10 cellular contexts compared by ENCODE assay signal in the genomic region with DNA sequence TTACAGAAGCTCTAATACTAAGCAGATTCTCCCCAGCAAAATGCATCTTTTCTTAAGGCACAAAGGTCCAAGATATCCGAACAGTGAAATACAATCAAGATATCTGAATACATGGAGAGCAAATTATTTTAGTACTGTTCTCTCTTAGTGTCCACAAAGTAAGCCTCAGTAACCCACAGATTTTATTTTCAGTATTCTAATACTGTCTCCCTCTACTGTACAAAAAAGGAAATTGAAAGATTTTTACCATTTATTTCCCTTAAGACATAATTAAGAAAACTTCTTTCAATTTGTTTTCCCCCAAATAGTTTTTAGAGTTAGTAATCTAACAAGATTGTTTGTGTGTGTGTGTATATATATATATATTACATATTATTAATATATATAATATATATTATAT. TPM values are rescaled to one million over a fixed set of nuclear protein-coding genes. Genes with fewer than 3 reads are reported as not detected.
DNase-seq lines count a peak whose midpoint lies in the region; ATAC-seq and TF ChIP-seq lines count a peak whose summit lies in the region.
"Had no signal": no experiment of that assay in that cellular context is flagged by ENCODE, and none has a peak within 500 bp of the region (broad histone marks: within the 10 kb centered on the region; RNA-seq: fewer than 3 reads in every experiment).

No MANE protein-coding gene starts in this region.

- H3K4me2 ChIP-seq in Loucy (ENCODE audit: low read depth, low read length, poor library complexity, severe bottlenecking) = no peak overlapping the region

- H3K27me3 Mint-ChIP-seq in brain (no peaks in the 10 kb centered on the region), osteocyte (ENCODE audit: unreplicated experiment) (no peaks in the 10 kb centered on the region)
- peaks cover 2% of the 10 kb centered on the region for H3K27me3 Mint-ChIP-seq in activated CD4-positive, alpha-beta T cell treated with anti-CD3 and anti-CD28 coated beads, Interleukin-2, amount 10 ng/mL, durations not matched to agents 7 days and 5 days

- no peak overlapping the region for H3K9ac ChIP-seq in Loucy (ENCODE audit: low read depth, low read length, poor library complexity, severe bottlenecking)

- H3K4me1 Mint-ChIP-seq in brain (no peaks in the 10 kb centered on the region), osteocyte (ENCODE audit: unreplicated experiment) (peaks cover 10% of the 10 kb centered on the region)
- H3K4me1 Mint-ChIP-seq in activated CD4-positive, alpha-beta T cell treated with anti-CD3 and anti-CD28 coated beads, Interleukin-2, amount 10 ng/mL, durations not matched to agents 7 days and 5 days = peaks cover 3% of the 10 kb centered on the region
- H3K4me1 Mint-ChIP-seq: CD4-positive, alpha-beta memory T cell had no signal

- H3K27ac Mint-ChIP-seq in brain = no peak overlapping the region
- no peak overlapping the region for H3K27ac Mint-ChIP-seq in osteocyte (ENCODE audit: unreplicated experiment)
- H3K27ac Mint-ChIP-seq in activated CD4-positive, alpha-beta T cell treated with anti-CD3 and anti-CD28 coated beads, Interleukin-2, amount 10 ng/mL, durations not matched to agents 7 days and 5 days = no peak overlapping the region

- no peaks in the 10 kb centered on the region for H3K79me2 ChIP-seq in Loucy (ENCODE audit: insufficient read depth, low read length)

- no peaks in the 10 kb centered on the region for H3K9me3 ChIP-seq in Loucy (ENCODE audit: insufficient read depth, low read depth, low read length)

- H3K4me3 Mint-ChIP-seq in brain (no peak overlapping the region), osteocyte (ENCODE audit: unreplicated experiment) (no peak overlapping the region)
- no peak overlapping the region for H3K4me3 Mint-ChIP-seq in activated CD4-positive, alpha-beta T cell treated with anti-CD3 and anti-CD28 coated beads, Interleukin-2, amount 10 ng/mL, durations not matched to agents 7 days and 5 days
- H3K4me3 Mint-ChIP-seq: CD4-positive, alpha-beta memory T cell had no signal

- no peak for ATAC-seq in HG02763 (IDR thresholded peaks at IDR 0.05; ENCODE audit: unreplicated experiment)
- no peak for ATAC-seq in HG03045 (IDR thresholded peaks at IDR 0.05; ENCODE audit: unreplicated experiment)

- no peaks in the 10 kb centered on the region for H4K20me1 ChIP-seq in Loucy (ENCODE audit: insufficient read depth, low read length, poor library complexity, severe bottlenecking)

- TF ChIP-seq CTCF in Loucy (conservative IDR thresholded peaks at IDR 0.05; ENCODE audit: low read length) = peak; percentile 52
- peak; percentile 45 to 47 for TF ChIP-seq CTCF in brain (conservative IDR thresholded peaks at IDR 0.05)
- TF ChIP-seq CTCF in osteocyte (IDR thresholded peaks at IDR 0.05) = peak; percentile 50

- H3K9me3 Mint-ChIP-seq in brain (no peaks in the 10 kb centered on the region), osteocyte (ENCODE audit: unreplicated experiment) (no peaks in the 10 kb centered on the region)
- H3K9me3 Mint-ChIP-seq in activated CD4-positive, alpha-beta T cell treated with anti-CD3 and anti-CD28 coated beads, Interleukin-2, amount 10 ng/mL, durations not matched to agents 7 days and 5 days = no peaks in the 10 kb centered on the region
- H3K9me3 Mint-ChIP-seq: CD4-positive, alpha-beta memory T cell had no signal

- no peak overlapping the region for H3K4me3 ChIP-seq in Loucy (ENCODE audit: low read length, poor library complexity, severe bottlenecking)

- no peaks in the 10 kb centered on the region for H3K27me3 ChIP-seq in Loucy (ENCODE audit: insufficient read depth, low read length, poor library complexity, severe bottlenecking)

- H3K4me1 ChIP-seq in Loucy (ENCODE audit: insufficient read depth, low read length, poor library complexity, severe bottlenecking) = no peaks in the 10 kb centered on the region

- POLR2A ChIA-PET in activated CD4-positive, alpha-beta T cell treated with anti-CD3 and anti-CD28 coated beads, Interleukin-2, amount 10 ng/mL, durations not matched to agents 7 days and 5 days (lab: Charles Lee) = no interaction called here

- CTCF ChIA-PET in activated CD4-positive, alpha-beta T cell treated with anti-CD3 and anti-CD28 coated beads, Interleukin-2, amount 10 ng/mL, durations not matched to agents 7 days and 5 days (lab: Charles Lee) = no interaction called here

- H3F3A ChIP-seq in Loucy (ENCODE audit: low read depth) = no peaks in the 10 kb centered on the region

- H3K9me2 ChIP-seq in Loucy (replicated peaks; ENCODE audit: low read depth, low read length) = no peaks in the 10 kb centered on the region

- DNase-seq in NCI-H146 treated with DMSO at 0.1 percent for 48 hours (lab: John Stamatoyannopoulos, UW; ENCODE audit: unreplicated experiment) (peak; percentile 7), NCI-H146 (lab: John Stamatoyannopoulos, UW) (no peak), osteocyte (ENCODE audit: extremely low spot score, unreplicated experiment) (no peak)
- DNase-seq in activated CD4-positive, alpha-beta T cell treated with anti-CD3 and anti-CD28 coated beads, Interleukin-2, amount 10 ng/mL, durations not matched to agents 7 days and 5 days = no peak
- DNase-seq: activated CD4-positive, CD25-positive, alpha-beta regulatory T cell had no signal

- no peaks in the 10 kb centered on the region for H3K36me3 Mint-ChIP-seq in brain
- H3K36me3 Mint-ChIP-seq in osteocyte (ENCODE audit: unreplicated experiment) = peaks cover 2% of the 10 kb centered on the region
- H3K36me3 Mint-ChIP-seq in activated CD4-positive, alpha-beta T cell treated with anti-CD3 and anti-CD28 coated beads, Interleukin-2, amount 10 ng/mL, durations not matched to agents 7 days and 5 days (ENCODE audit: low read depth) = no peaks in the 10 kb centered on the region
- H3K36me3 Mint-ChIP-seq: CD4-positive, alpha-beta memory T cell had no signal

- no peaks in the 10 kb centered on the region for H3K36me3 ChIP-seq in Loucy (ENCODE audit: insufficient read depth, low read length)

- no peak overlapping the region for H2AFZ ChIP-seq in Loucy (ENCODE audit: low read length)

RNA-seq across cellular contexts. Expression of gene NOL6, which starts 24.7 kb away (rescaled TPM):
- 21.8 TPM for polyA plus RNA-seq in brain (ENCODE audit: insufficient read depth, low read depth, low replicate concordance)
- 34.3 and 34.4 TPM in 2 replicates for total RNA-seq in osteocyte
- 10 to 100 TPM; 36.2 to 37.7 TPM for total RNA-seq in activated CD4-positive, alpha-beta T cell treated with anti-CD3 and anti-CD28 coated beads, Interleukin-2, amount 10 ng/mL, durations not matched to agents 7 days and 5 days

RNA-seq across cellular contexts. Expression of gene ANKRD18B, which starts 25.7 kb away (rescaled TPM):
- 0.53 TPM for polyA plus RNA-seq in brain (ENCODE audit: insufficient read depth, low read depth, low replicate concordance)
- 13.8 and 15.3 TPM in 2 replicates for total RNA-seq in osteocyte
- under 1 TPM; 0.46 to 0.97 TPM for total RNA-seq in activated CD4-positive, alpha-beta T cell treated with anti-CD3 and anti-CD28 coated beads, Interleukin-2, amount 10 ng/mL, durations not matched to agents 7 days and 5 days
- polyA plus RNA-seq: CD4-positive, alpha-beta memory T cell had no signal

RNA-seq across cellular contexts. Expression of gene AQP3, which starts 51.0 kb away (rescaled TPM):
- polyA plus RNA-seq in brain (ENCODE audit: insufficient read depth, low read depth, low replicate concordance) = 0.90 TPM
- 0.86 and 1.1 TPM in 2 replicates for total RNA-seq in osteocyte
- 100 to 1,000 TPM; 190 to 194 TPM for total RNA-seq in activated CD4-positive, alpha-beta T cell treated with anti-CD3 and anti-CD28 coated beads, Interleukin-2, amount 10 ng/mL, durations not matched to agents 7 days and 5 days

Comparison
In these comparisons a context has a peak if more than half of its experiments do, and no peak if none do; other contexts are left out.
1. RNA of gene AQP3, which starts 51.0 kb away (total RNA-seq): 190 to 194 TPM in activated CD4-positive, alpha-beta T cell treated with anti-CD3 and anti-CD28 coated beads, Interleukin-2, amount 10 ng/mL, durations not matched to agents 7 days and 5 days; 0.86 to 1.1 TPM in osteocyte; every median in the first group is over 10 times any median in the second.
2. Peak in every context shown above with its lines, with median percentiles within 50 percentile points of each other: CTCF ChIP-seq.